ENCODE assay signal across 1 cellular context in the genomic region with DNA sequence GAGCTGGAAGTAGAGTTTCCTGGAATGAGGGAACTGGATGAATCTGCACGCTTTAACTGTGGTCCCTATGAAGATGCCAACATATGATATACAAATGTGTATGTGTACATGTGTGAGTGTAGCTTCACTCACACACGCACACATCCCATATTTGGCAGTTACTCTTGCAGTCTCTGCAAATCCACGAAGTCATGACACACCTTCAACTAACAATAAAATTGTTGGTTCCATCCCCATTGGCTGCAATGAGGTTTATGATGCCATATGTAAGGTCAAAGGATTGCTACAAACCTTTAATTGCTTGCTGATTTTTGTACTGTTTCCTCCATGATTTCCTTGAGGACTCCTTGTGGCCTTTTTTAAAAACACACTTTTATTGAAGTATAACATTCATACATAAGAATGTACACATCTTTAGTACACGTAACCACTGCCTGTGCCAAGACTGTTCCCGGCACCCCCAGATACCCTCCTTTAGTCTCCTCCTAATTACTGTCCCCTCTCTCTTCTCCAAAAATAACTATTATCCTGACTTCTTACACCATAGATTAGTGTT.
TF ChIP-seq lines count a peak whose summit lies in the region.

No MANE protein-coding gene starts in this region.

TF ChIP-seq in SK-N-SH treated with all-trans-retinoic acid at 6 μM for 48 hours, 23 proteins besides CTCF, POLR2A, EP300 and RAD21 (continued from another document):
- TF ChIP-seq, protein P1, sequence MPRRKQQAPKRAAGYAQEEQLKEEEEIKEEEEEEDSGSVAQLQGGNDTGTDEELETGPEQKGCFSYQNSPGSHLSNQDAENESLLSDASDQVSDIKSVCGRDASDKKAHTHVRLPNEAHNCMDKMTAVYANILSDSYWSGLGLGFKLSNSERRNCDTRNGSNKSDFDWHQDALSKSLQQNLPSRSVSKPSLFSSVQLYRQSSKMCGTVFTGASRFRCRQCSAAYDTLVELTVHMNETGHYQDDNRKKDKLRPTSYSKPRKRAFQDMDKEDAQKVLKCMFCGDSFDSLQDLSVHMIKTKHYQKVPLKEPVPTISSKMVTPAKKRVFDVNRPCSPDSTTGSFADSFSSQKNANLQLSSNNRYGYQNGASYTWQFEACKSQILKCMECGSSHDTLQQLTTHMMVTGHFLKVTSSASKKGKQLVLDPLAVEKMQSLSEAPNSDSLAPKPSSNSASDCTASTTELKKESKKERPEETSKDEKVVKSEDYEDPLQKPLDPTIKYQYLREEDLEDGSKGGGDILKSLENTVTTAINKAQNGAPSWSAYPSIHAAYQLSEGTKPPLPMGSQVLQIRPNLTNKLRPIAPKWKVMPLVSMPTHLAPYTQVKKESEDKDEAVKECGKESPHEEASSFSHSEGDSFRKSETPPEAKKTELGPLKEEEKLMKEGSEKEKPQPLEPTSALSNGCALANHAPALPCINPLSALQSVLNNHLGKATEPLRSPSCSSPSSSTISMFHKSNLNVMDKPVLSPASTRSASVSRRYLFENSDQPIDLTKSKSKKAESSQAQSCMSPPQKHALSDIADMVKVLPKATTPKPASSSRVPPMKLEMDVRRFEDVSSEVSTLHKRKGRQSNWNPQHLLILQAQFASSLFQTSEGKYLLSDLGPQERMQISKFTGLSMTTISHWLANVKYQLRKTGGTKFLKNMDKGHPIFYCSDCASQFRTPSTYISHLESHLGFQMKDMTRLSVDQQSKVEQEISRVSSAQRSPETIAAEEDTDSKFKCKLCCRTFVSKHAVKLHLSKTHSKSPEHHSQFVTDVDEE (CRISPR knock-in tag; IDR thresholded peaks at IDR 0.05), result no peak
- TF ChIP-seq BACH2 (CRISPR knock-in tag; IDR thresholded peaks at IDR 0.05; ENCODE audit: borderline replicate concordance) (no peak), ZFP3 (CRISPR knock-in tag; IDR thresholded peaks at IDR 0.05) (no peak), SNAI2 (CRISPR knock-in tag; IDR thresholded peaks at IDR 0.05) (no peak), POU6F1 (CRISPR knock-in tag; IDR thresholded peaks at IDR 0.05; ENCODE audit: borderline replicate concordance, low read depth) (no peak), ZC3H10 (CRISPR knock-in tag; IDR thresholded peaks at IDR 0.05) (no peak), ZNF8 (CRISPR knock-in tag; IDR thresholded peaks at IDR 0.05) (no peak), ZNF565 (CRISPR knock-in tag; conservative IDR thresholded peaks at IDR 0.05; ENCODE audit: low read depth) (no peak), OSR1 (CRISPR knock-in tag; IDR thresholded peaks at IDR 0.05) (no peak), ISL1 (CRISPR knock-in tag; IDR thresholded peaks at IDR 0.05) (no peak), PPARA (CRISPR knock-in tag; IDR thresholded peaks at IDR 0.05; ENCODE audit: borderline replicate concordance) (no peak), ZNF70 (CRISPR knock-in tag; IDR thresholded peaks at IDR 0.05) (no peak), GLIS3 (CRISPR knock-in tag; IDR thresholded peaks at IDR 0.05) (no peak)
- TF ChIP-seq, protein P2, sequence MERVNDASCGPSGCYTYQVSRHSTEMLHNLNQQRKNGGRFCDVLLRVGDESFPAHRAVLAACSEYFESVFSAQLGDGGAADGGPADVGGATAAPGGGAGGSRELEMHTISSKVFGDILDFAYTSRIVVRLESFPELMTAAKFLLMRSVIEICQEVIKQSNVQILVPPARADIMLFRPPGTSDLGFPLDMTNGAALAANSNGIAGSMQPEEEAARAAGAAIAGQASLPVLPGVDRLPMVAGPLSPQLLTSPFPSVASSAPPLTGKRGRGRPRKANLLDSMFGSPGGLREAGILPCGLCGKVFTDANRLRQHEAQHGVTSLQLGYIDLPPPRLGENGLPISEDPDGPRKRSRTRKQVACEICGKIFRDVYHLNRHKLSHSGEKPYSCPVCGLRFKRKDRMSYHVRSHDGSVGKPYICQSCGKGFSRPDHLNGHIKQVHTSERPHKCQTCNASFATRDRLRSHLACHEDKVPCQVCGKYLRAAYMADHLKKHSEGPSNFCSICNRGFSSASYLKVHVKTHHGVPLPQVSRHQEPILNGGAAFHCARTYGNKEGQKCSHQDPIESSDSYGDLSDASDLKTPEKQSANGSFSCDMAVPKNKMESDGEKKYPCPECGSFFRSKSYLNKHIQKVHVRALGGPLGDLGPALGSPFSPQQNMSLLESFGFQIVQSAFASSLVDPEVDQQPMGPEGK (CRISPR knock-in tag; IDR thresholded peaks at IDR 0.05; ENCODE audit: borderline replicate concordance), result no peak
